9 cellular contexts compared by ENCODE assay signal in the genomic region with DNA sequence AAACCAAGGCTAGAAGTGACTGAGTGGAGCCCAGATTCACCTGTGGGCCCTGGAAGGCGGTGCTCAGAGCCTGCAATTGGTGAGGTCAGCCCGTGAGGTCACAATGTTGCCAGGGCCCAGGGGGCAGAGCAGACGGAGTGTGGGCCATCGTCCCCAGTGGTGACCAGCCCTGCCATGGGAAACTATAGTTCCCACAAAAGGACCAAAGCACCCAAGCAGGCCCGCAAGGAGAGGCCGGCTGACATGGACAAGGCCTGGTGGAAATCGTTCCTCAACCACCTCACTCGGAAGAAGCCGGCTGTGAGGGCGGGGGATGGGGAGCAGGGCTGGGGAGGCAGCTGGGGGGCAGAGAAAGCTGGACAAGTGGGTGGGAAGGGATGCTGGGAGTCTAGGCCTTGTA. TPM values are rescaled to one million over a fixed set of nuclear protein-coding genes. Genes with fewer than 3 reads are reported as not detected.
DNase-seq lines count a peak whose midpoint lies in the region; ATAC-seq lines count a peak whose summit lies in the region.
"Had no signal": no experiment of that assay in that cellular context is flagged by ENCODE, and none has a peak within 500 bp of the region (broad histone marks: within the 10 kb centered on the region; RNA-seq: fewer than 3 reads in every experiment).

A gene (plus strand): TSS at position 156 of the 400 bp plus-strand sequence. CDS start 19 bp downstream, at position 175.

- H3K9me3 Mint-ChIP-seq in activated CD4-positive, alpha-beta memory T cell treated with anti-CD3 and anti-CD28 coated beads, Interleukin-2, amount 10 ng/mL, durations not matched to agents 7 days and 5 days: no peaks in the 10 kb centered on the region

- peak within 1 kb of the TSS; percentile 79 for H3K4me3 ChIP-seq in H7 (ENCODE audit: insufficient read depth, low read depth, low read length)
- peak within 1 kb of the TSS; percentile 32 for H3K4me3 ChIP-seq in right cardiac atrium (ENCODE audit: low read length)
- peak within 1 kb of the TSS; percentile 75 to 81 (median 77) for H3K4me3 ChIP-seq in skeletal muscle tissue (ENCODE audit: low read length in 3 of 3)

- H3K27me3 Mint-ChIP-seq in activated CD4-positive, alpha-beta memory T cell treated with anti-CD3 and anti-CD28 coated beads, Interleukin-2, amount 10 ng/mL, durations not matched to agents 7 days and 5 days: no peaks in the 10 kb centered on the region

- no peaks in the 10 kb centered on the region for H3K9me3 ChIP-seq in right cardiac atrium (ENCODE audit: control insufficient read depth, low read length)
- no peaks in the 10 kb centered on the region for H3K9me3 ChIP-seq in skeletal muscle tissue (ENCODE audit: control insufficient read depth in 3 of 3, low read length in 3 of 3)

- no peak within 1 kb of the TSS for H3K27ac ChIP-seq in right cardiac atrium (ENCODE audit: low read length)
- peak within 1 kb of the TSS; percentile 58 for H3K27ac ChIP-seq in skeletal muscle tissue (ENCODE audit: low read depth, low read length)

- CTCF ChIA-PET in activated CD4-positive, alpha-beta memory T cell treated with anti-CD3 and anti-CD28 coated beads, Interleukin-2, amount 10 ng/mL, durations not matched to agents 7 days and 5 days (lab: Charles Lee): interaction anchor here (0.8 kb wide), 1 partner anchor 9 kb away, joined by 4 read pairs; no protein-coding TSS in a partner anchor

- DNase-seq in H7 (no peak), right cardiac atrium (peak in 1 of 3 donors; percentile 55), ureter (ENCODE audit: low spot score) (no peak), NCI-H748 treated with DMSO at 0.1 percent for 48 hours (lab: John Stamatoyannopoulos, UW) (no peak), cortex of kidney (lab: John Stamatoyannopoulos, UW) (no peak)
- DNase-seq in activated CD4-positive, alpha-beta memory T cell treated with anti-CD3 and anti-CD28 coated beads, Interleukin-2, amount 10 ng/mL, durations not matched to agents 7 days and 5 days: no peak
- DNase-seq: activated CD4-positive, alpha-beta T cell treated with anti-CD3 and anti-CD28 coated beads, Interleukin-2, amount 50 U/mL, for 48 hours had no signal

- no peaks in the 10 kb centered on the region for H3K4me1 ChIP-seq in right cardiac atrium (ENCODE audit: control insufficient read depth, insufficient read depth, low read length)
- peaks cover 26 to 35% (median 27%) of the 10 kb centered on the region in 3 donors for H3K4me1 ChIP-seq in skeletal muscle tissue (ENCODE audit: control insufficient read depth in 3 of 3, insufficient read depth in 3 of 3, low read length in 3 of 3)

- peak within 1 kb of the TSS; percentile 79 for H3K4me3 Mint-ChIP-seq in activated CD4-positive, alpha-beta memory T cell treated with anti-CD3 and anti-CD28 coated beads, Interleukin-2, amount 10 ng/mL, durations not matched to agents 7 days and 5 days

- no peak for ATAC-seq in right cardiac atrium
- no peak for ATAC-seq in HG03095 (IDR thresholded peaks at IDR 0.05; ENCODE audit: unreplicated experiment)

- peaks cover 4% of the 10 kb centered on the region for H3K36me3 ChIP-seq in H7 (replicated peaks; ENCODE audit: control insufficient read depth, insufficient read depth, low read length)
- H3K36me3 ChIP-seq in skeletal muscle tissue (ENCODE audit: control insufficient read depth in 3 of 3, insufficient read depth in 3 of 3, low read length in 3 of 3): peaks cover 30 to 35% (median 31%) of the 10 kb centered on the region in 3 donors

- intact Hi-C loops in right cardiac atrium (cut with DNase I): loop anchor here in 1 of 4 donors (10.0 kb wide), 1 partner anchor 217 kb away; a partner anchor contains a TSS

- peaks cover 43% of the 10 kb centered on the region for H3K4me1 Mint-ChIP-seq in activated CD4-positive, alpha-beta memory T cell treated with anti-CD3 and anti-CD28 coated beads, Interleukin-2, amount 10 ng/mL, durations not matched to agents 7 days and 5 days

- peaks cover 7% of the 10 kb centered on the region for H3K36me3 Mint-ChIP-seq in activated CD4-positive, alpha-beta memory T cell treated with anti-CD3 and anti-CD28 coated beads, Interleukin-2, amount 10 ng/mL, durations not matched to agents 7 days and 5 days (ENCODE audit: low read depth)

- H3K9ac ChIP-seq in skeletal muscle tissue (ENCODE audit: low read depth in 1 of 3, low read length in 3 of 3): peak within 1 kb of the TSS; percentile 20 to 89 (median 71)

- H3K27me3 ChIP-seq in H7 (ENCODE audit: control insufficient read depth, insufficient read depth, low read length): peaks cover under 1% of the 10 kb centered on the region; the same call in 1 of the 2 replicates
- no peaks in the 10 kb centered on the region for H3K27me3 ChIP-seq in right cardiac atrium (ENCODE audit: control insufficient read depth, insufficient read depth)
- H3K27me3 ChIP-seq in skeletal muscle tissue (ENCODE audit: control insufficient read depth in 3 of 3, insufficient read depth in 3 of 3, low read length in 3 of 3): no peaks in the 10 kb centered on the region

- 92% methylated on average over 10 of the region's 10 CpGs for WGBS in right cardiac atrium

- H3K27ac Mint-ChIP-seq in activated CD4-positive, alpha-beta memory T cell treated with anti-CD3 and anti-CD28 coated beads, Interleukin-2, amount 10 ng/mL, durations not matched to agents 7 days and 5 days: peak within 1 kb of the TSS; percentile 88

- POLR2A ChIA-PET in activated CD4-positive, alpha-beta memory T cell treated with anti-CD3 and anti-CD28 coated beads, Interleukin-2, amount 10 ng/mL, durations not matched to agents 7 days and 5 days (lab: Charles Lee): interaction anchor here (1.4 to 16.8 kb wide), 8 partner anchors 13 to 332 kb away, joined by 3 to 312 read pairs (median 16); a partner anchor contains a TSS

RNA-seq across cellular contexts. Expression of the gene that starts here (rescaled TPM):
- total RNA-seq in H7 (2014; rRNA removed; shearing (Covaris generic)): 0.11 TPM in 1 of 2 replicates, not detected in the other
- total RNA-seq in activated CD4-positive, alpha-beta memory T cell treated with anti-CD3 and anti-CD28 coated beads, Interleukin-2, amount 10 ng/mL, durations not matched to agents 7 days and 5 days: under 1 TPM; 0.30 to 0.33 TPM
- total RNA-seq in right cardiac atrium: not detected
- 0.05 TPM for polyA plus RNA-seq in right cardiac atrium
- not detected for total RNA-seq in skeletal muscle tissue
- total RNA-seq in ureter: not detected
